13 cellular contexts compared by ENCODE assay signal in the genomic region with DNA sequence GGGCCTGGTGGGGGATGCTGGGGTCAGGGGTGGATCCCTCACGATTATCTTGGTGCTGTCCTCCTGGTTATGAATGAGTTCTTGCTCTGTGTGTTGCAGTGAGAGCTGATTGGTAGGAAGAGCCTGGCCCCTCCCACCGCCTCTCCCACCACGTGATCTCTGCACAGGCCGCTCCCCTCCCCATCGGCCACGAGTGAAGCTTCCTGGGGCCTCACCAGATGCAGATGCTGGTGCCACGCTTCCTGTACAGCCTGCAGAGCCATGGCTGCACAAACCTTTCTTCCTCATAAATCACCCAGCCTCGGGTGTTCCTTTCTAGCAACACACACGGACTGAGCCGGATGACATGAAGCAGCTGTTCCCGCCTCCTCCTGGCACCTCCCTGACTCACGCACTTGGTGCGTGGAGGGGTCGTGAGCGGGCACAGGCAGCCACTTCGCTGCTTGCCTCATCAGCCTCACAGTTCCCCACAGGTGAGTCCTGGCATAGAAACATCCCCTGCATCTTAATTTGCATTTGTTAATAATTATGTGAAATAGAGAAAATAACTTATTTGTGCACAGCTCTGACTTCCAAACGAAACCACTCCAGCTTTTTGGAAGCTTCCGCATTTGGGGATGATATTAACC.
A peak's percentile ranks its signal among the peaks of the same experiment; 100 is the strongest.
DNase-seq lines count a peak whose midpoint lies in the region; ATAC-seq and TF ChIP-seq lines count a peak whose summit lies in the region.
"Had no signal": no experiment of that assay in that cellular context is flagged by ENCODE, and none has a peak within 500 bp of the region (broad histone marks: within the 10 kb centered on the region; RNA-seq: fewer than 3 reads in every experiment).

No MANE protein-coding gene starts in this region.

- H3K4me1 Mint-ChIP-seq in stimulated activated memory B cell treated with anti-CD40 and anti-IgM and Interleukin-4, amounts not matched to agents 10 μg/mL and 1 μg/mL and 100 μg/mL, for 72 hours = peaks cover 12% of the 10 kb centered on the region

- DNase-seq in SHP77 treated with DMSO at 0.1 percent for 48 hours (lab: John Stamatoyannopoulos, UW) (peak; percentile 29), sciatic nerve (ENCODE audit: low spot score) (peak; percentile 34), GM13977 (ENCODE audit: low spot score) (no peak), middle frontal gyrus (ENCODE audit: extremely low spot score, low spot score) (no peak), inferior parietal cortex (ENCODE audit: extremely low spot score) (no peak)
- DNase-seq: activated B cell treated with CpG ODN at 0.5 μM for 24 hours; activated naive CD4-positive, alpha-beta T cell treated with anti-CD3 and anti-CD28 coated beads for 36 hours; OCI-M1; stimulated activated naive CD4-positive, alpha-beta T cell treated with Interleukin-2 at 50 U/mL for 16 hours had no signal

- in situ Hi-C loops in GM13977 (cut with MboI; ENCODE audit: low pct_unique_long_range_greater_than_20kb, low sequenced_read_pairs, unreplicated experiment) = no loop called here

- TF ChIP-seq CTCF in GM13977 (IDR thresholded peaks at IDR 0.05; ENCODE audit: extremely low read depth, insufficient read depth, missing control alignments) = no peak

- H3K36me3 Mint-ChIP-seq in stimulated activated memory B cell treated with anti-CD40 and anti-IgM and Interleukin-4, amounts not matched to agents 10 μg/mL and 1 μg/mL and 100 μg/mL, for 72 hours = no peaks in the 10 kb centered on the region
- H3K36me3 Mint-ChIP-seq: CD4-positive, CD25-positive, alpha-beta regulatory T cell had no signal

- intact Hi-C loops in sciatic nerve (cut with DNase I) = no loop called here

- peaks cover 5% of the 10 kb centered on the region for H3K9me3 Mint-ChIP-seq in stimulated activated memory B cell treated with anti-CD40 and anti-IgM and Interleukin-4, amounts not matched to agents 10 μg/mL and 1 μg/mL and 100 μg/mL, for 72 hours
- H3K9me3 Mint-ChIP-seq: activated B cell treated with CpG ODN at 0.5 μM for 24 hours; activated naive CD4-positive, alpha-beta T cell treated with anti-CD3 and anti-CD28 coated beads for 36 hours had no signal

- ATAC-seq in GM18868 (IDR thresholded peaks at IDR 0.05; ENCODE audit: unreplicated experiment) (peak; percentile 95), HG03558 (IDR thresholded peaks at IDR 0.05; ENCODE audit: extremely low read depth, unreplicated experiment) (peak; percentile 55), sciatic nerve (peak; percentile 24)
- no peak for ATAC-seq in stimulated activated memory B cell treated with anti-CD40 and anti-IgM and Interleukin-4, amounts not matched to agents 10 μg/mL and 1 μg/mL and 100 μg/mL, for 72 hours

- H3K4me3 Mint-ChIP-seq in stimulated activated memory B cell treated with anti-CD40 and anti-IgM and Interleukin-4, amounts not matched to agents 10 μg/mL and 1 μg/mL and 100 μg/mL, for 72 hours = no peak overlapping the region
- H3K4me3 Mint-ChIP-seq: activated B cell treated with CpG ODN at 0.5 μM for 24 hours; activated naive CD4-positive, alpha-beta T cell treated with anti-CD3 and anti-CD28 coated beads for 36 hours; CD4-positive, CD25-positive, alpha-beta regulatory T cell had no signal

- H3K27ac Mint-ChIP-seq in stimulated activated memory B cell treated with anti-CD40 and anti-IgM and Interleukin-4, amounts not matched to agents 10 μg/mL and 1 μg/mL and 100 μg/mL, for 72 hours = no peak overlapping the region
- H3K27ac Mint-ChIP-seq: activated B cell treated with CpG ODN at 0.5 μM for 24 hours; activated naive CD4-positive, alpha-beta T cell treated with anti-CD3 and anti-CD28 coated beads for 36 hours; CD4-positive, CD25-positive, alpha-beta regulatory T cell had no signal

- H3K27me3 Mint-ChIP-seq in stimulated activated memory B cell treated with anti-CD40 and anti-IgM and Interleukin-4, amounts not matched to agents 10 μg/mL and 1 μg/mL and 100 μg/mL, for 72 hours = peaks cover 22% of the 10 kb centered on the region

Comparison
In these comparisons a context has a peak if more than half of its experiments do, and no peak if none do; other contexts are left out.
1. DNase-seq: peak in SHP77 treated with DMSO at 0.1 percent for 48 hours (single experiment) and sciatic nerve (single experiment); none in GM13977 (single experiment), middle frontal gyrus (single experiment) and inferior parietal cortex (single experiment).